12 cellular contexts compared by ENCODE assay signal in genomic region chr1:184941735-184942134, GRCh38. TPM values are rescaled to one million over a fixed set of nuclear protein-coding genes. Genes with fewer than 3 reads are reported as not detected.
DNase-seq lines count a peak whose midpoint lies in the region; ATAC-seq and TF ChIP-seq lines count a peak whose summit lies in the region.
"Had no signal": no experiment of that assay in that cellular context is flagged by ENCODE, and none has a peak within 500 bp of the region (broad histone marks: within the 10 kb centered on the region; RNA-seq: fewer than 3 reads in every experiment).

No MANE protein-coding gene starts in this region.

- peak; percentile 23 for DNase-seq in stimulated activated CD4-positive, alpha-beta T cell treated with anti-CD3 and anti-CD28 coated beads, Interleukin-4, amount 100 ng/mL, for 24 hours
- DNase-seq in stimulated activated CD4-positive, alpha-beta T cell treated with anti-CD3 and anti-CD28 coated beads, Interleukin-4, amount 100 ng/mL, for 1 hour: no peak
- DNase-seq in gastrocnemius medialis (no peak), GM23338 (ENCODE audit: low spot score) (no peak), posterior vena cava (ENCODE audit: low spot score) (no peak)
- no peak for DNase-seq in stimulated activated naive CD4-positive, alpha-beta T cell (lab: John Stamatoyannopoulos, UW)
- DNase-seq: naive B cell, NCI-H146, PC-9 had no signal

- peaks cover 32% of the 10 kb centered on the region for H3K4me1 Mint-ChIP-seq in GM23338

- H3K79me2 ChIP-seq in GM23338 (replicated peaks; ENCODE audit: insufficient read depth): no peaks in the 10 kb centered on the region

- peaks cover 9 to 19% of the 10 kb centered on the region in 2 donors for H3K4me1 ChIP-seq in gastrocnemius medialis
- H3K4me1 ChIP-seq in GM23338 (ENCODE audit: insufficient read depth): peaks cover 22% of the 10 kb centered on the region

- peaks cover 5% of the 10 kb centered on the region; the same call in 1 of the 2 replicates for H3K9me2 ChIP-seq in GM23338 (ENCODE audit: insufficient read depth)

- intact Hi-C loops in gastrocnemius medialis (cut with DNase I; ENCODE audit: low total_unique reads) (no loop called here), posterior vena cava (cut with DNase I) (no loop called here)

- no peaks in the 10 kb centered on the region for H3K9me3 ChIP-seq in gastrocnemius medialis

- H3K27ac Mint-ChIP-seq in GM23338: no peak overlapping the region
- H3K27ac Mint-ChIP-seq: B cell had no signal

- H3K36me3 Mint-ChIP-seq in GM23338 (ENCODE audit: low read depth): no peaks in the 10 kb centered on the region
- H3K36me3 Mint-ChIP-seq: naive B cell had no signal

- in situ Hi-C loops in gastrocnemius medialis (cut with MboI; ENCODE audit: low sequenced_read_pairs in 4 of 4): no loop called here

- no peaks in the 10 kb centered on the region for H3F3A ChIP-seq in GM23338 (replicated peaks; ENCODE audit: low read depth)

- H3K27ac ChIP-seq in gastrocnemius medialis (no peak overlapping the region), GM23338 (ENCODE audit: low read depth) (no peak overlapping the region)
- H3K27ac ChIP-seq: PC-9 had no signal

- H3K9me3 Mint-ChIP-seq in GM23338: no peaks in the 10 kb centered on the region
- H3K9me3 Mint-ChIP-seq: naive B cell had no signal

- H3K27me3 ChIP-seq in gastrocnemius medialis (no peaks in the 10 kb centered on the region), GM23338 (ENCODE audit: insufficient read depth) (no peaks in the 10 kb centered on the region)

- H3K4me3 ChIP-seq in gastrocnemius medialis (no peak overlapping the region), GM23338 (no peak overlapping the region)
- H3K4me3 ChIP-seq: PC-9 had no signal

- no peak overlapping the region for H3K4me2 ChIP-seq in GM23338
- H3K4me2 ChIP-seq: PC-9 had no signal

- peaks cover 2% of the 10 kb centered on the region for H3K27me3 Mint-ChIP-seq in GM23338 (ENCODE audit: insufficient read depth, low read depth, poor library complexity)
- H3K27me3 Mint-ChIP-seq: B cell, naive B cell had no signal

- H3K4me3 Mint-ChIP-seq in GM23338: no peak overlapping the region
- H3K4me3 Mint-ChIP-seq: B cell, naive B cell had no signal

- TF ChIP-seq POLR2A in gastrocnemius medialis (IDR thresholded peaks at IDR 0.05): no peak

- H2AFZ ChIP-seq in GM23338: no peak overlapping the region
- H2AFZ ChIP-seq: PC-9 had no signal

- ATAC-seq in GM21717 (IDR thresholded peaks at IDR 0.05; ENCODE audit: unreplicated experiment) (peak; percentile 57), HG03378 (IDR thresholded peaks at IDR 0.05; ENCODE audit: unreplicated experiment) (peak; percentile 61), gastrocnemius medialis (no peak), GM23338 (no peak)

- no peaks in the 10 kb centered on the region for H4K20me1 ChIP-seq in GM23338 (replicated peaks; ENCODE audit: insufficient read depth)

- H3K36me3 ChIP-seq in gastrocnemius medialis (no peaks in the 10 kb centered on the region), GM23338 (ENCODE audit: insufficient read depth) (no peaks in the 10 kb centered on the region)

- TF ChIP-seq CTCF in gastrocnemius medialis (IDR thresholded peaks at IDR 0.05 in 4 of 5, conservative IDR thresholded peaks at IDR 0.05 in 1 of 5): no peak
- TF ChIP-seq CTCF in GM23338 (conservative IDR thresholded peaks at IDR 0.05; ENCODE audit: low read depth in 2 of 2): no peak

TF ChIP-seq in GM23338, 12 proteins besides CTCF, POLR2A, EP300 and RAD21:
- no peak for TF ChIP-seq ZNF114 (CRISPR knock-in tag; IDR thresholded peaks at IDR 0.05)
- no peak for TF ChIP-seq CREB1 (CRISPR knock-in tag; IDR thresholded peaks at IDR 0.05; ENCODE audit: low read depth)

RNA-seq across cellular contexts. Expression of gene NIBAN1, which starts 32.6 kb away (rescaled TPM):
- total RNA-seq in gastrocnemius medialis: 100 to 1,000 TPM in 1 of 4 donors, 10 to 100 TPM in 3; 11.7 to 125 (median 19.7) TPM
- total RNA-seq in GM23338 (2014; rRNA removed; shearing (Covaris generic)): 11.1 and 12.3 TPM in 2 replicates
- polyA plus RNA-seq in GM23338 (2016; fragmentation: Nextera tagmentation; extraction: Ambion mirVana): 3.7 and 5.5 TPM in 2 replicates
- 100 to 1,000 TPM; 145 to 234 TPM for total RNA-seq in posterior vena cava

Comparison
In these comparisons a context has a peak if more than half of its experiments do, and no peak if none do; other contexts are left out.
1. ATAC-seq: peak in GM21717 (single experiment) and HG03378 (single experiment); none in gastrocnemius medialis (0 of 2) and GM23338 (single experiment).